Comparison of ENCODE assay signal across 10 cellular contexts in genomic region chr17:48579738-48580543, GRCh38. TPM values are rescaled to one million over a fixed set of nuclear protein-coding genes. Genes with fewer than 3 reads are reported as not detected.
DNase-seq lines count a peak whose midpoint lies in the region; ATAC-seq and TF ChIP-seq lines count a peak whose summit lies in the region.
"Had no signal": no experiment of that assay in that cellular context is flagged by ENCODE, and none has a peak within 500 bp of the region (broad histone marks: within the 10 kb centered on the region; RNA-seq: fewer than 3 reads in every experiment).

No MANE protein-coding gene starts in this region.

- no peak overlapping the region for H3K9ac ChIP-seq in SK-N-SH

- no peak for TF ChIP-seq POLR2A in spleen (IDR thresholded peaks at IDR 0.05)

- peaks cover 51% of the 10 kb centered on the region for H3K4me1 Mint-ChIP-seq in activated B cell treated with CpG ODN at 0.5 μM for 24 hours

- H3K27me3 ChIP-seq in SK-N-SH (ENCODE audit: insufficient read depth), result peaks cover 94% of the 10 kb centered on the region
- peaks cover 2 to 97% (median 79%) of the 10 kb centered on the region in 7 donors for H3K27me3 ChIP-seq in spleen (replicated peaks in 1 of 7)

- H3K4me3 ChIP-seq in SK-N-SH (ENCODE audit: low read depth in 2 of 2, low read length in 1 of 2) (no peak overlapping the region), fibroblast of the aortic adventitia (ENCODE audit: low read depth, low read length) (peak overlapping the region; percentile 77), spleen (peak overlapping the region in 2 of 8 donors; percentile 15 to 66)

- H4K20me1 ChIP-seq in SK-N-SH (ENCODE audit: insufficient read depth), result peaks cover 9% of the 10 kb centered on the region; the same call in 1 of the 2 replicates

- no peak overlapping the region for H3K27ac Mint-ChIP-seq in activated B cell treated with CpG ODN at 0.5 μM for 24 hours

- DNase-seq in SK-N-SH (no peak), activated B cell treated with CpG ODN at 0.5 μM for 24 hours (no peak), fibroblast of the aortic adventitia (ENCODE audit: low read depth) (peak; percentile 65), spleen (no peak), OCI-M1 (lab: John Stamatoyannopoulos, UW) (no peak), SHP77 treated with DMSO at 0.1 percent for 48 hours (lab: John Stamatoyannopoulos, UW) (no peak)

- CTCF ChIA-PET in SK-N-SH (lab: Yijun Ruan, JAX) (interaction anchor here (0.7 to 1.5 kb wide), 4 partner anchors 12 to 244 kb away, joined by 3 read pairs; no protein-coding TSS in a partner anchor), activated B cell treated with CpG ODN at 0.5 μM for 24 hours (lab: Charles Lee) (no interaction called here)

- POLR2A ChIA-PET in SK-N-SH (lab: Yijun Ruan, JAX) (no interaction called here), activated B cell treated with CpG ODN at 0.5 μM for 24 hours (lab: Charles Lee) (interaction anchor here (0.7 kb wide), 1 partner anchor 782 kb away, joined by 4 read pairs; no protein-coding TSS in a partner anchor)

- peaks cover 52% of the 10 kb centered on the region for H3K27me3 Mint-ChIP-seq in activated B cell treated with CpG ODN at 0.5 μM for 24 hours

- H3K9me2 ChIP-seq in SK-N-SH, result no peaks in the 10 kb centered on the region

- no peaks in the 10 kb centered on the region for H3K9me3 Mint-ChIP-seq in activated B cell treated with CpG ODN at 0.5 μM for 24 hours

- H3K36me3 ChIP-seq in SK-N-SH (replicated peaks in 1 of 2; ENCODE audit: control insufficient read depth in 1 of 2, insufficient read depth in 2 of 2, low read length in 1 of 2) (no peaks in the 10 kb centered on the region), spleen (no peaks in the 10 kb centered on the region)

- H3K4me2 ChIP-seq in SK-N-SH, result no peak overlapping the region

- TF ChIP-seq CTCF in SK-N-SH (IDR thresholded peaks at IDR 0.05) (no peak), activated B cell treated with CpG ODN at 0.5 μM for 24 hours (IDR thresholded peaks at IDR 0.05) (no peak), fibroblast of the aortic adventitia (IDR thresholded peaks at IDR 0.05; ENCODE audit: insufficient read depth, low read length) (no peak), spleen (IDR thresholded peaks at IDR 0.05 in 8 of 11, conservative IDR thresholded peaks at IDR 0.05 in 3 of 11) (no peak)

- H2AFZ ChIP-seq in SK-N-SH (ENCODE audit: low read depth), result no peak overlapping the region

- WGBS in SK-N-SH (ENCODE audit: low lambda C conversion rate), result 26% methylated on average over 27 of the region's 27 CpGs
- WGBS in spleen, 5 donors, result 43 to 56% (median 49%) methylated on average over 27 of the region's 27 CpGs

- H3K9me3 ChIP-seq in SK-N-SH (no peaks in the 10 kb centered on the region), spleen (no peaks in the 10 kb centered on the region)

- no peak for ATAC-seq in SK-N-SH treated with all-trans-retinoic acid at 6 μM for 48 hours
- no peak for ATAC-seq in activated B cell treated with CpG ODN at 0.5 μM for 24 hours (ENCODE audit: low read depth)
- no peak for ATAC-seq in GM19351 (IDR thresholded peaks at IDR 0.05; ENCODE audit: unreplicated experiment)

- peaks cover 2% of the 10 kb centered on the region for H3K36me3 Mint-ChIP-seq in activated B cell treated with CpG ODN at 0.5 μM for 24 hours (ENCODE audit: low read depth)

- H3K27ac ChIP-seq in SK-N-SH (ENCODE audit: low read depth in 2 of 2, low read length in 1 of 2), result no peak overlapping the region
- peak overlapping the region in 7 of 8 donors; percentile 36 to 89 (median 83) for H3K27ac ChIP-seq in spleen

- H3K79me2 ChIP-seq in SK-N-SH (ENCODE audit: insufficient read depth), result no peaks in the 10 kb centered on the region

- intact Hi-C loops in activated B cell treated with CpG ODN at 0.5 μM for 24 hours (cut with micrococcal nuclease), result no loop called here
- intact Hi-C loops in spleen (cut with DNase I; ENCODE audit: low total_unique reads), result no loop called here

- no peak for TF ChIP-seq RAD21 in SK-N-SH (IDR thresholded peaks at IDR 0.05; ENCODE audit: low read length)

- no peak for TF ChIP-seq EP300 in SK-N-SH (IDR thresholded peaks at IDR 0.05; ENCODE audit: borderline replicate concordance in 1 of 2, low read depth in 1 of 2, low read length in 1 of 2)

- peaks cover 4% of the 10 kb centered on the region for H3F3A ChIP-seq in SK-N-SH (replicated peaks; ENCODE audit: insufficient read depth)

- peak overlapping the region; percentile 90 for H3K4me3 Mint-ChIP-seq in activated B cell treated with CpG ODN at 0.5 μM for 24 hours

- H3K4me1 ChIP-seq in SK-N-SH (ENCODE audit: control insufficient read depth in 1 of 2, insufficient read depth in 2 of 2, low read depth in 1 of 2, low read length in 1 of 2) (peaks cover 0 to under 1% of the 10 kb centered on the region in 2 experiments; a peak in 1 of 4 replicates), spleen (peaks cover 12 to 96% (median 62%) of the 10 kb centered on the region in 6 donors)

TF ChIP-seq in SK-N-SH, 30 proteins besides CTCF, POLR2A, EP300 and RAD21 (continues in another document):
- TF ChIP-seq POLR2AphosphoS5 (IDR thresholded peaks at IDR 0.05; ENCODE audit: low read depth, low read length) (0 out of 2 replicates have a peak, but pooled peaks have one; percentile 16), RXRA (IDR thresholded peaks at IDR 0.05; ENCODE audit: borderline replicate concordance, low read depth) (no peak), TEAD4 (IDR thresholded peaks at IDR 0.05; ENCODE audit: borderline replicate concordance, insufficient read depth) (no peak), GATA2 (CRISPR knock-in tag; IDR thresholded peaks at IDR 0.05) (no peak)

TF ChIP-seq in SK-N-SH treated with all-trans-retinoic acid at 6 μM for 48 hours, 23 proteins besides CTCF, POLR2A, EP300 and RAD21 (continues in another document):
- TF ChIP-seq TCF4 (CRISPR knock-in tag; IDR thresholded peaks at IDR 0.05; ENCODE audit: borderline replicate concordance) (no peak), TOX (CRISPR knock-in tag; IDR thresholded peaks at IDR 0.05; ENCODE audit: borderline replicate concordance) (no peak), ESRRG (CRISPR knock-in tag; IDR thresholded peaks at IDR 0.05) (no peak), ARNTL (CRISPR knock-in tag; IDR thresholded peaks at IDR 0.05; ENCODE audit: borderline replicate concordance, low read depth) (no peak), ZFP3 (CRISPR knock-in tag; IDR thresholded peaks at IDR 0.05) (no peak), ISL1 (CRISPR knock-in tag; IDR thresholded peaks at IDR 0.05) (no peak), ZFP30 (CRISPR knock-in tag; IDR thresholded peaks at IDR 0.05) (no peak), ZC3H10 (CRISPR knock-in tag; IDR thresholded peaks at IDR 0.05) (no peak), PATZ1 (CRISPR knock-in tag; IDR thresholded peaks at IDR 0.05; ENCODE audit: borderline replicate concordance) (no peak)

RNA-seq across cellular contexts. Expression of gene HOXB4, which starts 1.8 kb away (rescaled TPM):
- polyA plus RNA-seq in SK-N-SH (2012; rRNA removed) (0.03 TPM in 2 replicates), spleen (1 to 10 TPM; 2.3 to 2.7 (median 2.4) TPM)
- 0.03 TPM in 2 replicates for polyA plus RNA-seq in SK-N-SH (2012; cell fraction: cytosol; rRNA removed)
- 0.04 and 0.05 TPM in 2 replicates for polyA plus RNA-seq in SK-N-SH (2012; cell fraction: nucleus; rRNA removed)
- total RNA-seq in activated B cell treated with CpG ODN at 0.5 μM for 24 hours (0.88 and 1.4 TPM in 2 replicates), fibroblast of the aortic adventitia (ENCODE audit: low replicate concordance) (3.8 and 7.0 TPM in 2 replicates), spleen (1 to 10 TPM; 1.9 to 6.4 (median 3.6) TPM)
- total RNA-seq: osteocyte had no signal

RNA-seq across cellular contexts. Expression of gene HOXB3, which starts 10.1 kb away (rescaled TPM):
- polyA plus RNA-seq in SK-N-SH (2012; rRNA removed), result 0.10 and 0.46 TPM in 2 replicates
- 0.16 and 0.17 TPM in 2 replicates for polyA plus RNA-seq in SK-N-SH (2012; cell fraction: cytosol; rRNA removed)
- 0.64 and 1.1 TPM in 2 replicates for polyA plus RNA-seq in SK-N-SH (2012; cell fraction: nucleus; rRNA removed)
- total RNA-seq in activated B cell treated with CpG ODN at 0.5 μM for 24 hours, result 1.4 and 2.6 TPM in 2 replicates
- total RNA-seq in fibroblast of the aortic adventitia (ENCODE audit: low replicate concordance), result 9.7 and 14.2 TPM in 2 replicates
- 10 to 100 TPM in 4 of 7 donors, 1 to 10 TPM in 3; 6.8 to 23.1 (median 10.4) TPM for total RNA-seq in spleen
- 1 to 10 TPM; 3.6 to 7.8 (median 6.5) TPM for polyA plus RNA-seq in spleen

RNA-seq across cellular contexts. Expression of gene HOXB5, which starts 13.6 kb away (rescaled TPM):
- not detected in 2 replicates for polyA plus RNA-seq in SK-N-SH (2012; rRNA removed)
- polyA plus RNA-seq in SK-N-SH (2012; cell fraction: cytosol; rRNA removed), result 0.01 TPM in 1 of 2 replicates, not detected in the other
- polyA plus RNA-seq in SK-N-SH (2012; cell fraction: nucleus; rRNA removed), result not detected in 2 replicates
- total RNA-seq in activated B cell treated with CpG ODN at 0.5 μM for 24 hours, result not detected in 2 replicates
- 0.27 and 0.57 TPM in 2 replicates for total RNA-seq in fibroblast of the aortic adventitia (ENCODE audit: low replicate concordance)
- total RNA-seq in spleen, result 1 to 10 TPM in 3 of 7 donors, under 1 TPM in 4; 0.43 to 2.6 (median 0.67) TPM
- 1 to 10 TPM in 2 of 3 donors, under 1 TPM in 1; 0.91 to 1.5 (median 1.3) TPM for polyA plus RNA-seq in spleen
- total RNA-seq: activated CD8-positive, alpha-beta memory T cell treated with anti-CD3 and anti-CD28 coated beads for 36 hours; osteocyte had no signal

RNA-seq across cellular contexts. Expression of gene HOXB6, which starts 24.8 kb away (rescaled TPM):
- polyA plus RNA-seq in SK-N-SH (2012; rRNA removed) (not detected in 2 replicates), spleen (1 to 10 TPM; 1.7 to 3.4 (median 2.1) TPM)
- not detected in 2 replicates for polyA plus RNA-seq in SK-N-SH (2012; cell fraction: cytosol; rRNA removed)
- not detected in 2 replicates for polyA plus RNA-seq in SK-N-SH (2012; cell fraction: nucleus; rRNA removed)
- total RNA-seq in activated B cell treated with CpG ODN at 0.5 μM for 24 hours (not detected in 2 replicates), fibroblast of the aortic adventitia (ENCODE audit: low replicate concordance) (0.63 and 13.1 TPM in 2 replicates), spleen (1 to 10 TPM; 1.2 to 4.5 (median 3.3) TPM)
- total RNA-seq: osteocyte had no signal

RNA-seq across cellular contexts. Expression of gene HOXB7, which starts 30.9 kb away (rescaled TPM):
- polyA plus RNA-seq in SK-N-SH (2012; rRNA removed) (not detected in 2 replicates), spleen (1 to 10 TPM; 3.2 to 7.5 (median 3.3) TPM)
- not detected in 2 replicates for polyA plus RNA-seq in SK-N-SH (2012; cell fraction: cytosol; rRNA removed)
- not detected in 2 replicates for polyA plus RNA-seq in SK-N-SH (2012; cell fraction: nucleus; rRNA removed)
- total RNA-seq in activated B cell treated with CpG ODN at 0.5 μM for 24 hours (0.60 and 0.93 TPM in 2 replicates), fibroblast of the aortic adventitia (ENCODE audit: low replicate concordance) (0.18 and 4.7 TPM in 2 replicates), spleen (1 to 10 TPM; 1.3 to 3.5 (median 2.7) TPM)
- total RNA-seq: osteocyte had no signal

Comparison
In these comparisons a context has a peak if more than half of its experiments do, and no peak if none do; other contexts are left out.
1. H3K27ac ChIP-seq: peak in spleen (7 of 8); none in SK-N-SH (0 of 2).